ENCODE assay signal across 1 cellular context in genomic region chr6:143064996-143065683, GRCh38.
A peak's percentile ranks its signal among the peaks of the same experiment; 100 is the strongest.
TF ChIP-seq lines count a peak whose summit lies in the region.

No MANE protein-coding gene starts in this region.

TF ChIP-seq in HepG2, 621 proteins besides CTCF, POLR2A, EP300 and RAD21 (continued from another document):
- TF ChIP-seq HOMEZ (CRISPR knock-in tag; IDR thresholded peaks at IDR 0.05; ENCODE audit: low read depth) (peak; percentile 75; the same call in 1 of the 2 replicates), CEBPG (CRISPR knock-in tag; IDR thresholded peaks at IDR 0.05) (peak; percentile 80), CSRNP2 (CRISPR knock-in tag; conservative IDR thresholded peaks at IDR 0.05; ENCODE audit: low read depth) (no peak), ZNF687 (CRISPR knock-in tag; IDR thresholded peaks at IDR 0.05) (no peak), ZNF101 (CRISPR knock-in tag; IDR thresholded peaks at IDR 0.05; ENCODE audit: borderline replicate concordance, low read depth) (no peak), ZNF513 (CRISPR knock-in tag; conservative IDR thresholded peaks at IDR 0.05) (no peak), LRRFIP1 (CRISPR knock-in tag; conservative IDR thresholded peaks at IDR 0.05) (no peak), POGZ (CRISPR knock-in tag; IDR thresholded peaks at IDR 0.05) (0 out of 2 replicates have a peak, but pooled peaks have one; percentile 19), PAXIP1 (CRISPR knock-in tag; conservative IDR thresholded peaks at IDR 0.05) (0 out of 2 replicates have a peak, but pooled peaks have one; percentile 19), TCF7 (IDR thresholded peaks at IDR 0.05; ENCODE audit: low read depth) (peak; percentile 49; the same call in 1 of the 2 replicates), CREB3 (CRISPR knock-in tag; IDR thresholded peaks at IDR 0.05) (no peak), RXRA (CRISPR knock-in tag; IDR thresholded peaks at IDR 0.05) (peak; percentile 51; the same call in 1 of the 2 replicates), ZSCAN22 (CRISPR knock-in tag; IDR thresholded peaks at IDR 0.05) (no peak), TEAD3 (CRISPR knock-in tag; optimal IDR thresholded peaks at IDR 0.05; ENCODE audit: borderline replicate concordance) (peak; percentile 91), HOXA3 (CRISPR knock-in tag; IDR thresholded peaks at IDR 0.05) (peak; percentile 16; the same call in 1 of the 2 replicates), NR2F1 (CRISPR knock-in tag; IDR thresholded peaks at IDR 0.05) (peak; percentile 34 to 57; a peak in 2 of 4 replicates), ZEB1 (IDR thresholded peaks at IDR 0.05; ENCODE audit: insufficient replicate concordance, low read depth) (peak; percentile 44), ZNF609 (CRISPR knock-in tag; IDR thresholded peaks at IDR 0.05; ENCODE audit: borderline replicate concordance) (no peak), FOXO1 (CRISPR knock-in tag; IDR thresholded peaks at IDR 0.05) (no peak), RCOR2 (CRISPR knock-in tag; IDR thresholded peaks at IDR 0.05) (peak; percentile 56; the same call in 1 of the 2 replicates), ATF1 (CRISPR knock-in tag; IDR thresholded peaks at IDR 0.05) (no peak), KLF15 (CRISPR knock-in tag; IDR thresholded peaks at IDR 0.05; ENCODE audit: borderline replicate concordance) (no peak), HNF1A (IDR thresholded peaks at IDR 0.05; ENCODE audit: low read depth) (peak; percentile 91), HNF1A (CRISPR knock-in tag; IDR thresholded peaks at IDR 0.05; ENCODE audit: borderline replicate concordance) (peak; percentile 95), RARA (CRISPR knock-in tag; IDR thresholded peaks at IDR 0.05) (peak; percentile 83)
